In the genomic region with DNA sequence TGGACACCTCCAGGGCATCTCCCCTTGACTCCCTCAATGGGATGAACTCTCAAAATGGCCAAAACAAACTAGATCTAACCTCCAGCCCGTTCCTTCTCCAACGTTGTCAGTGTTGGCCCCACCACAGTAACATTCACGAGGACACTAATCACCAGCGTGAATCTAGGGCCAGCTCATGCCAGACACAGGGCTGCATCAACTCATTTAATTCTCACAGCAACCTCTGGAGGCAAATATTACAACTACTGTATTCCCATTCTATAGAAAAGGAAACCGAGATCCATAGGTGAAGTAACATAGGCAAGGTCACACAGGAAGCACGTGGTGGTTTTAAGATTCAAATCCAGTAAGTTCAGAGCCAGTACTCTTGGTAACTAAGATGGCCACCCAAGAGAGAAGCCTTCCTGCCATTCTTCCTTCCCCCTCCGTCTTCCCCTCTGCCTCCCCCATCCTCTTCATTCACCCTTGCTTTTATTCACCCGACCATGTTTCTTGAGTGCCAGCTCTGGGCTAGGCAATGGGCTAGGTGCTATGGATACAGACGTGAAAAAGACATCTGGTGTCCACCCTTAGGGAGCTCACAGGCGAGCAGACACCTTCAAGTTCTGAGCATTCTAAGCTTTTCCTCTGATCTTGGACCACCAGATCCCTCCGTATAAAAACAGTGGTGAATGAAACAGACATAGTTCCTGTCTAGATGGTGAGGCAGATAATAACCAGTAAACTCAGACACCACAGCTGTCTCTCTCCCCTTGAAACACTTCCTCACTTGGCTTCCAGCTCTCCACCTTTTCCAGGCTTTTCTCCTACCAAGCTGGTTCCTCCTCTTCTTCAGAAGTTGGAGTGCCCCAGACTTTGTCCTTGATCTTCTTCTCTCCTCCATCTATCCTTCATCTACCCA, we compare ENCODE assay signal across 11 cellular contexts. TPM values are rescaled to one million over a fixed set of nuclear protein-coding genes. Genes with fewer than 3 reads are reported as not detected.
DNase-seq lines count a peak whose midpoint lies in the region; ATAC-seq and TF ChIP-seq lines count a peak whose summit lies in the region.
"Had no signal": no experiment of that assay in that cellular context is flagged by ENCODE, and none has a peak within 500 bp of the region (broad histone marks: within the 10 kb centered on the region; RNA-seq: fewer than 3 reads in every experiment).

No MANE protein-coding gene starts in this region.

- peak overlapping the region; percentile 21 for H3K4me3 ChIP-seq in Jurkat, Clone E6-1 (ENCODE audit: low read length)
- H3K4me3 ChIP-seq in coronary artery (peak overlapping the region; percentile 70), MG63 (no peak overlapping the region)
- H3K4me3 ChIP-seq: ovary had no signal

- DNase-seq in NCI-H82 (lab: John Stamatoyannopoulos, UW) = peak; percentile 52
- DNase-seq in NCI-H82 treated with DMSO at 0.1 percent for 48 hours (lab: John Stamatoyannopoulos, UW; ENCODE audit: unreplicated experiment) = no peak
- peak; percentile 46 for DNase-seq in Jurkat, Clone E6-1 (ENCODE audit: low read depth, low spot score)
- no peak for DNase-seq in coronary artery (ENCODE audit: low spot score)
- DNase-seq in osteocyte (ENCODE audit: extremely low spot score, unreplicated experiment) = no peak
- DNase-seq in MG63 = no peak
- DNase-seq: ovary, SHP77 treated with DMSO at 0.1 percent for 48 hours had no signal

- H3K27ac ChIP-seq in coronary artery = no peak overlapping the region
- H3K27ac ChIP-seq: ovary had no signal

- no peaks in the 10 kb centered on the region for H3K36me3 ChIP-seq in MG63
- H3K36me3 ChIP-seq: ovary had no signal

- peak overlapping the region; percentile 63 for H3K4me3 Mint-ChIP-seq in osteocyte (ENCODE audit: unreplicated experiment)

- no peaks in the 10 kb centered on the region for H3K9me3 Mint-ChIP-seq in osteocyte (ENCODE audit: unreplicated experiment)

- H3K27ac Mint-ChIP-seq in osteocyte (ENCODE audit: unreplicated experiment) = no peak overlapping the region

- TF ChIP-seq CTCF in coronary artery (IDR thresholded peaks at IDR 0.05) (no peak), osteocyte (IDR thresholded peaks at IDR 0.05) (no peak)

- no peaks in the 10 kb centered on the region for H3K9me3 ChIP-seq in MG63
- H3K9me3 ChIP-seq: ovary had no signal

- H3K27me3 ChIP-seq in MG63 = peaks cover 48% of the 10 kb centered on the region

- peaks cover 85% of the 10 kb centered on the region for H3K27me3 Mint-ChIP-seq in osteocyte (ENCODE audit: unreplicated experiment)

- H3K4me1 Mint-ChIP-seq in osteocyte (ENCODE audit: unreplicated experiment) = peaks cover 7% of the 10 kb centered on the region

- no peak for ATAC-seq in HG03097 (IDR thresholded peaks at IDR 0.05; ENCODE audit: low FRiP score, unreplicated experiment)
- ATAC-seq in GM21423 (IDR thresholded peaks at IDR 0.05; ENCODE audit: unreplicated experiment) = no peak

- no peaks in the 10 kb centered on the region for H3K36me3 Mint-ChIP-seq in osteocyte (ENCODE audit: unreplicated experiment)

RNA-seq across cellular contexts. Expression of a gene that starts 9.6 kb away (rescaled TPM):
- polyA plus RNA-seq in Jurkat, Clone E6-1 (2012; ENCODE audit: insufficient read depth, insufficient read length) = 1.9 TPM
- not detected in 2 replicates for total RNA-seq in osteocyte
- not detected in 2 replicates for total RNA-seq in MG63 (2014; rRNA removed; shearing (Covaris generic); ENCODE audit: low replicate concordance)
- polyA plus RNA-seq: AG04450 had no signal

RNA-seq across cellular contexts. Expression of a gene that starts 32.2 kb away (rescaled TPM):
- polyA plus RNA-seq in Jurkat, Clone E6-1 (2012; ENCODE audit: insufficient read depth, insufficient read length) = 8.9 TPM
- not detected in 2 replicates for total RNA-seq in osteocyte
- not detected in 2 replicates for total RNA-seq in MG63 (2014; rRNA removed; shearing (Covaris generic); ENCODE audit: low replicate concordance)
- polyA plus RNA-seq: AG04450 had no signal

RNA-seq across cellular contexts. Expression of a gene that starts 51.9 kb away (rescaled TPM):
- not detected for polyA plus RNA-seq in Jurkat, Clone E6-1 (2012; ENCODE audit: insufficient read depth, insufficient read length)
- not detected in 2 replicates for total RNA-seq in osteocyte
- not detected in 2 replicates for total RNA-seq in MG63 (2014; rRNA removed; shearing (Covaris generic); ENCODE audit: low replicate concordance)
- total RNA-seq: ovary had no signal
- polyA plus RNA-seq: AG04450, ovary had no signal

Comparison
In these comparisons a context has a peak if more than half of its experiments do, and no peak if none do; other contexts are left out.
1. DNase-seq: peak in NCI-H82 (single experiment) and Jurkat, Clone E6-1 (single experiment); none in NCI-H82 treated with DMSO at 0.1 percent for 48 hours (single experiment), coronary artery (single experiment), osteocyte (single experiment) and MG63 (single experiment).